20 cellular contexts compared by ENCODE assay signal in genomic region chr4:40493160-40493559, GRCh38.
"Had no signal": no experiment of that assay in that cellular context is flagged by ENCODE, and none has a peak within 500 bp of the region (broad histone marks: within the 10 kb centered on the region; RNA-seq: fewer than 3 reads in every experiment).

No MANE protein-coding gene starts in this region.

- H3K9me3 Mint-ChIP-seq: activated CD4-positive, alpha-beta memory T cell treated with anti-CD3 and anti-CD28 coated beads for 36 hours; activated T-helper 1 cell treated with anti-CD3 and anti-CD28 coated beads, Interleukin-12 subunit alpha, Interleukin-12 subunit beta, Interleukin-2, Interleukin-4 antibody, amounts not matched to agents 30 ng/mL and 10 ng/mL and 1 ng/mL, durations not matched to agents 14 hours and 24 hours and 36 hours; endodermal cell; neural crest cell; stimulated activated naive CD8-positive, alpha-beta T cell treated with anti-CD3 and anti-CD28 coated beads, Interleukin-15, amount 100 ng/mL, for 72 hours had no signal

- H3K4me3 Mint-ChIP-seq: activated CD4-positive, alpha-beta memory T cell treated with anti-CD3 and anti-CD28 coated beads for 36 hours; activated CD4-positive, alpha-beta T cell treated with anti-CD3 and anti-CD28 coated beads for 36 hours; activated naive CD8-positive, alpha-beta T cell; activated T-helper 1 cell treated with anti-CD3 and anti-CD28 coated beads, Interleukin-12 subunit alpha, Interleukin-12 subunit beta, Interleukin-2, Interleukin-4 antibody, amounts not matched to agents 30 ng/mL and 10 ng/mL and 1 ng/mL, durations not matched to agents 14 hours and 24 hours and 36 hours; endodermal cell; neural crest cell; stimulated activated naive CD8-positive, alpha-beta T cell treated with anti-CD3 and anti-CD28 coated beads, Interleukin-15, amount 100 ng/mL, for 72 hours had no signal

- H3K27ac ChIP-seq: epithelial cell of prostate, foreskin keratinocyte, prostate gland, testis, upper lobe of right lung had no signal

- H3K27me3 Mint-ChIP-seq: activated CD4-positive, alpha-beta memory T cell treated with anti-CD3 and anti-CD28 coated beads for 36 hours; activated CD4-positive, alpha-beta T cell treated with anti-CD3 and anti-CD28 coated beads for 36 hours; activated naive CD8-positive, alpha-beta T cell had no signal

- H3K27me3 ChIP-seq: foreskin keratinocyte, testis, upper lobe of right lung had no signal

- DNase-seq: activated CD4-positive, alpha-beta memory T cell treated with anti-CD3 and anti-CD28 coated beads for 36 hours; activated CD4-positive, alpha-beta T cell treated with anti-CD3 and anti-CD28 coated beads for 36 hours; activated gamma-delta T cell treated with Interleukin-2 at 50 U/mL for 16 hours; activated T-cell treated with anti-CD3 and anti-CD28 coated beads for 4 hours; endodermal cell; foreskin keratinocyte; hippocampal formation; left cardiac atrium; right cardiac atrium; stimulated activated naive CD8-positive, alpha-beta T cell treated with anti-CD3 and anti-CD28 coated beads, Interleukin-15, amount 100 ng/mL, for 72 hours; SW 1271; T-helper 2 cell; testis; upper lobe of right lung had no signal

- H3K9me3 ChIP-seq: prostate gland, testis, upper lobe of right lung had no signal

- H3K36me3 Mint-ChIP-seq: activated CD4-positive, alpha-beta memory T cell treated with anti-CD3 and anti-CD28 coated beads for 36 hours; activated naive CD8-positive, alpha-beta T cell had no signal

- H3K27ac Mint-ChIP-seq: activated CD4-positive, alpha-beta memory T cell treated with anti-CD3 and anti-CD28 coated beads for 36 hours; activated CD4-positive, alpha-beta T cell treated with anti-CD3 and anti-CD28 coated beads for 36 hours; activated naive CD8-positive, alpha-beta T cell; activated T-helper 1 cell treated with anti-CD3 and anti-CD28 coated beads, Interleukin-12 subunit alpha, Interleukin-12 subunit beta, Interleukin-2, Interleukin-4 antibody, amounts not matched to agents 30 ng/mL and 10 ng/mL and 1 ng/mL, durations not matched to agents 14 hours and 24 hours and 36 hours; endodermal cell had no signal

- H3K4me3 ChIP-seq: lung, prostate gland, testis, upper lobe of right lung had no signal

- ATAC-seq: activated CD4-positive, alpha-beta T cell treated with anti-CD3 and anti-CD28 coated beads for 36 hours; foreskin keratinocyte; stimulated activated naive CD8-positive, alpha-beta T cell treated with anti-CD3 and anti-CD28 coated beads, Interleukin-15, amount 100 ng/mL, for 72 hours had no signal

- H3K4me1 ChIP-seq: testis, upper lobe of right lung had no signal

- H3K36me3 ChIP-seq: prostate gland, upper lobe of right lung had no signal

- H3K4me1 Mint-ChIP-seq: stimulated activated naive CD8-positive, alpha-beta T cell treated with anti-CD3 and anti-CD28 coated beads, Interleukin-15, amount 100 ng/mL, for 72 hours had no signal
